In genomic region chr1:42686418-42686817, GRCh38 we compare ENCODE assay signal across 1 cellular context.
TF ChIP-seq lines count a peak whose summit lies in the region.

No MANE protein-coding gene starts in this region.

TF ChIP-seq in neural cell, 6 proteins besides CTCF, POLR2A, EP300 and RAD21 (continued from another document):
- TF ChIP-seq EZH2 (IDR thresholded peaks at IDR 0.05; ENCODE audit: borderline replicate concordance, insufficient read depth, low read length, poor library complexity, severe bottlenecking) (no peak), MXI1 (conservative IDR thresholded peaks at IDR 0.05; ENCODE audit: poor library complexity, severe bottlenecking) (no peak), TAF1 (IDR thresholded peaks at IDR 0.05; ENCODE audit: low read depth) (no peak), SMC3 (conservative IDR thresholded peaks at IDR 0.05; ENCODE audit: poor library complexity) (no peak)
